In the genomic region with DNA sequence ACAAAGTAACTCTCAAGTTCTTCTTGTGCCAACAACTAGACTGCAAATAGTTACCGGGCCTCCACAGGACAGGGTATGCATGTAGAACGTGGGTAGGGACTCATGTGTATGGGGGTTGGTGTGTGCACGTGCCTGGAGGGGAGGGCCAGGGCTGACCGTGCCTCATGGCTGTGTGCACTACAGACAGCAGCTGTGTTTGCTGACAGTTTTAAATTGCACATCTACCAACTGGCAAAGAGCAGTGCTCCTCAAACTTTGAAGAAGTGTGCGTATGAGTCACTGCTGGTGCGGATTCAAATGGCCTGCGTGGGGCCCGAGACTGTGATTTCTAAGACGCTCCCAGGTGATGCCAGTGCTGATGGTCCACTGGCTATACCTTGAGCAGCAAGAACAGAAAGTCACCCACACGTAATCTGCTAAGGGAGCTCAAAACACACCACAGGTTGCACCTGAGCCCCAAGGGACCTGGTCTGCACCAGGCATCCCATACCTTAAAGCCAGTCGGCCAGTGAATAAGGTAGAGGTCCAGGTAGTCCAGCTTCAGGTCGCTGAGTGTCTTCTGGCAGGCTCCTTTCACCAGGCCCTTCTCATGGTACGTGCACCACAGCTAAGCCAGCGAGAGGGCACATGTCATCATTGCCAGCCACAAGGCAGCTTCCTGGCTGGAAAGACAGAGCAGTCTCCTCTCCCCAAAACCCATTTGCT, we compare ENCODE assay signal across 16 cellular contexts. TPM values are rescaled to one million over a fixed set of nuclear protein-coding genes. Genes with fewer than 3 reads are reported as not detected.
DNase-seq lines count a peak whose midpoint lies in the region; ATAC-seq and TF ChIP-seq lines count a peak whose summit lies in the region.
"Had no signal": no experiment of that assay in that cellular context is flagged by ENCODE, and none has a peak within 500 bp of the region (broad histone marks: within the 10 kb centered on the region; RNA-seq: fewer than 3 reads in every experiment).

No MANE protein-coding gene starts in this region.

- H3K27me3 ChIP-seq in BLaER1 (no peaks in the 10 kb centered on the region), colonic mucosa (no peaks in the 10 kb centered on the region), osteoblast (ENCODE audit: insufficient read depth, low read length) (no peaks in the 10 kb centered on the region), tibial artery (no peaks in the 10 kb centered on the region)
- H3K27me3 ChIP-seq: spleen had no signal

- no peak overlapping the region for H2AFZ ChIP-seq in osteoblast (ENCODE audit: low read length)

- H3K4me1 ChIP-seq in BLaER1 = peaks cover 59% of the 10 kb centered on the region
- H3K4me1 ChIP-seq in colonic mucosa = peaks cover 6% of the 10 kb centered on the region
- peaks cover 16% of the 10 kb centered on the region for H3K4me1 ChIP-seq in osteoblast (ENCODE audit: insufficient read depth, low read length)
- H3K4me1 ChIP-seq in tibial artery = peaks cover 0 to 3% (median 0%) of the 10 kb centered on the region in 4 donors

- H3K9ac ChIP-seq in BLaER1 (0 out of 2 replicates have a peak overlapping the region, but pooled peaks have one; percentile 27), colonic mucosa (ENCODE audit: low read depth in 2 of 2, low read length in 2 of 2) (no peak overlapping the region)

- H3K9me3 ChIP-seq in BLaER1 (no peaks in the 10 kb centered on the region), colonic mucosa (no peaks in the 10 kb centered on the region), osteoblast (ENCODE audit: low read depth, low read length) (no peaks in the 10 kb centered on the region), tibial artery (no peaks in the 10 kb centered on the region)
- H3K9me3 ChIP-seq: spleen had no signal

- DNase-seq in LHCN-M2 (ENCODE audit: low read depth) (peak; percentile 87), colonic mucosa (peak; percentile 56), osteoblast (ENCODE audit: insufficient read length, low spot score, missing footprints) (no peak), NCI-H446 (lab: John Stamatoyannopoulos, UW) (no peak), tibial artery (no peak)
- DNase-seq: activated naive CD8-positive, alpha-beta T cell treated with anti-CD3 and anti-CD28 coated beads, Interleukin-2, amount 10 ng/mL, durations not matched to agents 7 days and 5 days; AML-193; Kasumi-1; mesendoderm; nephron progenitor cell; spleen; stimulated activated CD4-positive, alpha-beta T cell treated with anti-CD3 and anti-CD28 coated beads, Interleukin-4, amount 100 ng/mL, for 4 hours; T1000 had no signal

- H3K4me2 ChIP-seq in BLaER1 (peak overlapping the region; percentile 93), osteoblast (ENCODE audit: insufficient read depth, low read length) (no peak overlapping the region)

- TF ChIP-seq CTCF in colonic mucosa (IDR thresholded peaks at IDR 0.05) (no peak), osteoblast (IDR thresholded peaks at IDR 0.05; ENCODE audit: extremely low read depth, low read depth, low read length) (no peak), tibial artery (IDR thresholded peaks at IDR 0.05) (no peak)

- H3K27ac ChIP-seq in BLaER1 (0 out of 2 replicates have a peak overlapping the region, but pooled peaks have one; percentile 11), colonic mucosa (no peak overlapping the region), osteoblast (ENCODE audit: low read depth, low read length) (peak overlapping the region; percentile 81), tibial artery (no peak overlapping the region)
- H3K27ac ChIP-seq: spleen had no signal

- peaks cover 38% of the 10 kb centered on the region for H3K79me2 ChIP-seq in osteoblast (ENCODE audit: insufficient read depth, low read length)

- peaks cover 62% of the 10 kb centered on the region for H3K36me3 ChIP-seq in BLaER1
- H3K36me3 ChIP-seq in colonic mucosa = no peaks in the 10 kb centered on the region
- peaks cover 49% of the 10 kb centered on the region for H3K36me3 ChIP-seq in osteoblast (ENCODE audit: insufficient read depth, low read length)
- peaks cover 57 to 63% (median 58%) of the 10 kb centered on the region in 3 donors for H3K36me3 ChIP-seq in tibial artery

- H4K20me1 ChIP-seq in BLaER1 (peaks cover 24% of the 10 kb centered on the region), osteoblast (ENCODE audit: insufficient read depth, low read length) (peaks cover 5% of the 10 kb centered on the region)

- intact Hi-C loops in colonic mucosa (cut with DNase I) (no loop called here), tibial artery (cut with DNase I; ENCODE audit: low total_unique reads) (no loop called here)

- no peak for ATAC-seq in GM21576 (IDR thresholded peaks at IDR 0.05; ENCODE audit: unreplicated experiment)
- ATAC-seq: activated T-helper 17 cell treated with anti-CD3 and anti-CD28 coated beads, Interleukin-2, amount 50 U/mL, for 72 hours had no signal

- H3K4me3 ChIP-seq in BLaER1 = no peak overlapping the region
- H3K4me3 ChIP-seq in colonic mucosa = no peak overlapping the region
- H3K4me3 ChIP-seq in osteoblast (ENCODE audit: insufficient read depth, low read length) = no peak overlapping the region
- no peak overlapping the region for H3K4me3 ChIP-seq in tibial artery
- H3K4me3 ChIP-seq: spleen had no signal

RNA-seq across cellular contexts. Expression of a gene that starts 8.5 kb away (rescaled TPM):
- total RNA-seq in LHCN-M2 (2014; rRNA removed) (126 and 146 TPM in 2 replicates), colonic mucosa (10 to 100 TPM; 24.9 to 26.9 TPM), osteoblast (85.8 and 86.6 TPM in 2 replicates)
- polyA plus RNA-seq in LHCN-M2 (2012) = 481 TPM

Comparison
In these comparisons a context has a peak if more than half of its experiments do, and no peak if none do; other contexts are left out.
1. H3K27ac ChIP-seq: peak in BLaER1 (single experiment) and osteoblast (single experiment); none in colonic mucosa (single experiment) and tibial artery (0 of 2).
2. DNase-seq: peak in LHCN-M2 (single experiment) and colonic mucosa (single experiment); none in osteoblast (single experiment), NCI-H446 (0 of 2) and tibial artery (0 of 2).